Comparison of ENCODE assay signal across 19 cellular contexts in the genomic region with DNA sequence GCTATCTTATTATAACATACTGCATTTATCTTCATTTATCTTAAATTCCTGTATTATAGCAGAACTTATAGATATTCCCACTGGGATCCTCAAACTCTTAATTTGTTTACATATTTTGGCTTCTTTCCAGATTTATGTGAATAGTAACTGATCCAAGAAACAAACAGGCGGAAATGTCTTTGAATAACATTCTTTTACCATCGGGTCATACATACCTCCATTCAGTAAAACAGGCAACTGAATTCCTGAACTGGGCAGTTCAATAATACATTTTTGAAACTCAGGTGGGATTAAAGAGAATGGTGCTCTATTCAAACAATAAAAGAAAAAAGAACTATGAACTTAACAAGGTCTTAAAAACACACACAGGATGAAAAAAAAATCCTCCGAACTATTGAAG.
DNase-seq lines count a peak whose midpoint lies in the region; ATAC-seq lines count a peak whose summit lies in the region.
"Had no signal": no experiment of that assay in that cellular context is flagged by ENCODE, and none has a peak within 500 bp of the region (broad histone marks: within the 10 kb centered on the region; RNA-seq: fewer than 3 reads in every experiment).

No MANE protein-coding gene starts in this region.

- H3K9me3 ChIP-seq in SJSA1 (replicated peaks), result no peaks in the 10 kb centered on the region
- H3K9me3 ChIP-seq in skeletal muscle satellite cell (replicated peaks; ENCODE audit: low read length), result no peaks in the 10 kb centered on the region
- H3K9me3 ChIP-seq: esophagus muscularis mucosa, lower lobe of right lung, tibial nerve had no signal

- H3K36me3 ChIP-seq in SJSA1, result no peaks in the 10 kb centered on the region
- no peaks in the 10 kb centered on the region for H3K36me3 ChIP-seq in skeletal muscle satellite cell (ENCODE audit: insufficient read depth, low read length)
- H3K36me3 ChIP-seq: esophagus muscularis mucosa, lower lobe of right lung, tibial nerve had no signal

- H3K27me3 ChIP-seq in SJSA1 (replicated peaks), result no peaks in the 10 kb centered on the region
- no peaks in the 10 kb centered on the region for H3K27me3 ChIP-seq in skeletal muscle satellite cell (ENCODE audit: control insufficient read depth, insufficient read depth, low read length)
- H3K27me3 ChIP-seq: esophagus muscularis mucosa, tibial nerve had no signal

- H3K9ac ChIP-seq in skeletal muscle satellite cell (ENCODE audit: low read depth, low read length), result no peak overlapping the region

- H3K4me1 ChIP-seq in SJSA1 (replicated peaks) (peaks cover 12% of the 10 kb centered on the region), skeletal muscle satellite cell (ENCODE audit: control insufficient read depth, insufficient read depth, low read length) (peaks cover 13% of the 10 kb centered on the region)
- H3K4me1 ChIP-seq: esophagus muscularis mucosa had no signal

- DNase-seq in NCI-H1092 treated with DMSO at 0.1 percent for 48 hours (lab: John Stamatoyannopoulos, UW), result peak; percentile 24
- DNase-seq in NCI-H1092 (lab: John Stamatoyannopoulos, UW), result no peak
- peak in 1 of 2 experiments; percentile 34 for DNase-seq in SJSA1 (ENCODE audit: low read depth in 1 of 2, low spot score in 2 of 2)
- peak; percentile 61 for DNase-seq in glomerular endothelial cell (ENCODE audit: extremely low read depth, low read depth, low spot score)
- no peak for DNase-seq in SKM-1 (lab: John Stamatoyannopoulos, UW; ENCODE audit: unreplicated experiment)
- DNase-seq: activated CD4-positive, CD25-positive, alpha-beta regulatory T cell; activated CD8-positive, alpha-beta memory T cell treated with anti-CD3 and anti-CD28 coated beads, Interleukin-2, amount 50 U/mL, for 48 hours; activated naive CD8-positive, alpha-beta T cell treated with anti-CD3 and anti-CD28 coated beads for 36 hours; cortex of kidney; lower lobe of right lung; stimulated activated CD4-positive, alpha-beta T cell treated with anti-CD3 and anti-CD28 coated beads, Interleukin-4, amount 100 ng/mL, for 4 hours; T-cell had no signal

- ATAC-seq in HG03196 (IDR thresholded peaks at IDR 0.05; ENCODE audit: unreplicated experiment), result no peak
- no peak for ATAC-seq in GM19351 (IDR thresholded peaks at IDR 0.05; ENCODE audit: unreplicated experiment)
- ATAC-seq: lower lobe of right lung, sciatic nerve, T-cell had no signal

- peak overlapping the region; percentile 26 for H3K4me2 ChIP-seq in skeletal muscle satellite cell (ENCODE audit: low read length)

- peak overlapping the region; percentile 12; the same call in 1 of the 2 replicates for H3K27ac ChIP-seq in SJSA1
- H3K27ac ChIP-seq: 22Rv1, esophagus muscularis mucosa, lower lobe of right lung, tibial nerve had no signal

- no peak overlapping the region for H3K4me3 ChIP-seq in SJSA1
- H3K4me3 ChIP-seq in skeletal muscle satellite cell (ENCODE audit: low read length), result no peak overlapping the region
- H3K4me3 ChIP-seq: esophagus muscularis mucosa, lower lobe of right lung, tibial nerve had no signal

Comparison
In these comparisons a context has a peak if more than half of its experiments do, and no peak if none do; other contexts are left out.
1. DNase-seq: peak in NCI-H1092 treated with DMSO at 0.1 percent for 48 hours (single experiment) and glomerular endothelial cell (single experiment); none in NCI-H1092 (single experiment) and SKM-1 (single experiment).